9 cellular contexts compared by ENCODE assay signal in the genomic region with DNA sequence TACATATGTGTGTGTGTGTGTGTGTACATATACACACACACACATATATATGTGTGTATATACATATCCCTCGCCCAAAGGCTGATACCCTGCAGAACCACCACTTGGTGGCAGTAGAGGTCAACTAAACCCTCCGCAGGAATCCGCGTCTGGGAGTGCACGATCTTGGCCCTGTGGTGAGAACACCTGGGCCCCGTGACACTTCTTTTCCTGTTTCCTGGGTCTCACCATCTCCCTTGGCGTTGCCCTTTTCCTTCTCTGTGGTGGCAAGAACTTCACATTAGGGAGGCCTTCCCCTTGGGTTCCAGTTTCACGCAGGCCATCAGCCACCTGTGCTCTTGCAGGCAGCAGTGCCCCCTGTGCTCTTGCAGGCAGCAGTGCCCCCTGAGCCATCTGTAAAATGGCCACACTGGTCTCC. TPM values are rescaled to one million over a fixed set of nuclear protein-coding genes. Genes with fewer than 3 reads are reported as not detected.
A peak's percentile ranks its signal among the peaks of the same experiment; 100 is the strongest.
DNase-seq lines count a peak whose midpoint lies in the region; ATAC-seq and TF ChIP-seq lines count a peak whose summit lies in the region.
"Had no signal": no experiment of that assay in that cellular context is flagged by ENCODE, and none has a peak within 500 bp of the region (broad histone marks: within the 10 kb centered on the region; RNA-seq: fewer than 3 reads in every experiment).

No MANE protein-coding gene starts in this region.

- H3K4me1 ChIP-seq in PC-9 (replicated peaks; ENCODE audit: insufficient read depth): peaks cover 15% of the 10 kb centered on the region
- no peaks in the 10 kb centered on the region for H3K4me1 ChIP-seq in foreskin keratinocyte
- H3K4me1 ChIP-seq in ovary (ENCODE audit: insufficient read depth): peaks cover 10% of the 10 kb centered on the region
- peaks cover 0 to 9% (median 3%) of the 10 kb centered on the region in 4 donors for H3K4me1 ChIP-seq in upper lobe of left lung

- DNase-seq in EH (ENCODE audit: low read depth) (peak; percentile 65), HuH-7 (ENCODE audit: low spot score) (peak; percentile 74), PC-9 (peak; percentile 56 to 65), foreskin keratinocyte (peak; percentile 35 to 71), ovary (peak; percentile 44 to 57 (median 52)), upper lobe of left lung (peak in 1 of 2 donors; percentile 53)
- peak; percentile 53 for DNase-seq in activated T-helper 1 cell treated with anti-CD3 and anti-CD28 coated beads, Interleukin-12 subunit alpha, Interleukin-12 subunit beta, Interleukin-2, Interleukin-4 antibody, amounts not matched to agents 30 ng/mL and 10 ng/mL and 1 ng/mL, durations not matched to agents 14 hours and 24 hours and 36 hours (ENCODE audit: low spot score)

- no peaks in the 10 kb centered on the region for H3K36me3 Mint-ChIP-seq in activated T-helper 1 cell treated with anti-CD3 and anti-CD28 coated beads, Interleukin-12 subunit alpha, Interleukin-12 subunit beta, Interleukin-2, Interleukin-4 antibody, amounts not matched to agents 30 ng/mL and 10 ng/mL and 1 ng/mL, durations not matched to agents 14 hours and 24 hours and 36 hours (ENCODE audit: low read depth)

- peaks cover 14% of the 10 kb centered on the region for H3K4me1 Mint-ChIP-seq in activated T-helper 1 cell treated with anti-CD3 and anti-CD28 coated beads, Interleukin-12 subunit alpha, Interleukin-12 subunit beta, Interleukin-2, Interleukin-4 antibody, amounts not matched to agents 30 ng/mL and 10 ng/mL and 1 ng/mL, durations not matched to agents 14 hours and 24 hours and 36 hours (ENCODE audit: low read depth)

- no peaks in the 10 kb centered on the region for H3K9me2 ChIP-seq in PC-9 (ENCODE audit: insufficient read depth)

- CTCF ChIA-PET in PC-9 (lab: Charles Lee): no interaction called here

- H3K9me3 ChIP-seq in PC-9 (ENCODE audit: insufficient read depth, low read depth): no peaks in the 10 kb centered on the region
- no peaks in the 10 kb centered on the region for H3K9me3 ChIP-seq in ovary
- H3K9me3 ChIP-seq in upper lobe of left lung: no peaks in the 10 kb centered on the region

- TF ChIP-seq EP300 in ovary (IDR thresholded peaks at IDR 0.05) (no peak), upper lobe of left lung (IDR thresholded peaks at IDR 0.05) (no peak)

- peak overlapping the region; percentile 51 for H3K4me2 ChIP-seq in PC-9

- H3K27me3 Mint-ChIP-seq in activated T-helper 1 cell treated with anti-CD3 and anti-CD28 coated beads, Interleukin-12 subunit alpha, Interleukin-12 subunit beta, Interleukin-2, Interleukin-4 antibody, amounts not matched to agents 30 ng/mL and 10 ng/mL and 1 ng/mL, durations not matched to agents 14 hours and 24 hours and 36 hours (ENCODE audit: insufficient read depth): peaks cover 18% of the 10 kb centered on the region

- no peaks in the 10 kb centered on the region for H3K79me2 ChIP-seq in PC-9 (ENCODE audit: low read depth)

- peak; percentile 87 for ATAC-seq in GM21576 (IDR thresholded peaks at IDR 0.05; ENCODE audit: unreplicated experiment)
- peak; percentile 94 for ATAC-seq in foreskin keratinocyte
- ATAC-seq in upper lobe of left lung (ENCODE audit: low FRiP score in 2 of 2): peak; percentile 67 to 87

- H3K36me3 ChIP-seq in PC-9 (ENCODE audit: low read depth) (no peaks in the 10 kb centered on the region), ovary (no peaks in the 10 kb centered on the region), upper lobe of left lung (no peaks in the 10 kb centered on the region)

- no TSS peak for BruUV-seq in PC-9 (replicated peaks; lab: Mats Ljungman, UMichigan)

- intact Hi-C loops in PC-9 (cut with micrococcal nuclease; ENCODE audit: unreplicated experiment): loop anchor here (1.0 to 2.0 kb wide), 6 partner anchors 58 to 883 kb away; no protein-coding TSS in a partner anchor
- intact Hi-C loops in activated T-helper 1 cell treated with anti-CD3 and anti-CD28 coated beads, Interleukin-12 subunit alpha, Interleukin-12 subunit beta, Interleukin-2, Interleukin-4 antibody, amounts not matched to agents 30 ng/mL and 10 ng/mL and 1 ng/mL, durations not matched to agents 14 hours and 24 hours and 36 hours (cut with micrococcal nuclease): loop anchor here (1.0 to 5.0 kb wide), 5 partner anchors 175 to 540 kb away; no protein-coding TSS in a partner anchor
- intact Hi-C loops in ovary (cut with DNase I): loop anchor here in 3 of 4 donors (5.0 to 10.0 kb wide), 3 partner anchors 177 to 325 kb away; no protein-coding TSS in a partner anchor

- H3F3A ChIP-seq in PC-9 (ENCODE audit: insufficient read depth, low read depth): no peaks in the 10 kb centered on the region; the same call in 1 of the 2 replicates

- H3K27ac ChIP-seq in PC-9 (no peak overlapping the region), foreskin keratinocyte (no peak overlapping the region), ovary (no peak overlapping the region), upper lobe of left lung (no peak overlapping the region)

- no peaks in the 10 kb centered on the region for H3K9me3 Mint-ChIP-seq in activated T-helper 1 cell treated with anti-CD3 and anti-CD28 coated beads, Interleukin-12 subunit alpha, Interleukin-12 subunit beta, Interleukin-2, Interleukin-4 antibody, amounts not matched to agents 30 ng/mL and 10 ng/mL and 1 ng/mL, durations not matched to agents 14 hours and 24 hours and 36 hours

- H3K27me3 ChIP-seq in PC-9 (ENCODE audit: insufficient read depth, low read depth) (peaks cover 20% of the 10 kb centered on the region), foreskin keratinocyte (peaks cover 33% of the 10 kb centered on the region), ovary (no peaks in the 10 kb centered on the region), upper lobe of left lung (no peaks in the 10 kb centered on the region)

- TF ChIP-seq CTCF in PC-9 (conservative IDR thresholded peaks at IDR 0.05): peak; percentile 90
- peak; percentile 92 for TF ChIP-seq CTCF in foreskin keratinocyte (conservative IDR thresholded peaks at IDR 0.05)
- TF ChIP-seq CTCF in ovary (IDR thresholded peaks at IDR 0.05): peak; percentile 60 to 69 (median 65)
- peak; percentile 44 to 81 (median 76) for TF ChIP-seq CTCF in upper lobe of left lung (IDR thresholded peaks at IDR 0.05)

- H3K27ac Mint-ChIP-seq in activated T-helper 1 cell treated with anti-CD3 and anti-CD28 coated beads, Interleukin-12 subunit alpha, Interleukin-12 subunit beta, Interleukin-2, Interleukin-4 antibody, amounts not matched to agents 30 ng/mL and 10 ng/mL and 1 ng/mL, durations not matched to agents 14 hours and 24 hours and 36 hours: no peak overlapping the region

- no peak for TF ChIP-seq POLR2A in ovary (IDR thresholded peaks at IDR 0.05)
- TF ChIP-seq POLR2A in upper lobe of left lung (IDR thresholded peaks at IDR 0.05): no peak

- H4K20me1 ChIP-seq in PC-9 (ENCODE audit: insufficient read depth): no peaks in the 10 kb centered on the region

- POLR2A ChIA-PET in PC-9 (lab: Charles Lee; ENCODE audit: unreplicated experiment): no interaction called here

- H3K4me3 ChIP-seq in PC-9 (no peak overlapping the region), ovary (no peak overlapping the region), upper lobe of left lung (no peak overlapping the region)

- no peak overlapping the region for H2AFZ ChIP-seq in PC-9

- H3K4me3 Mint-ChIP-seq in activated T-helper 1 cell treated with anti-CD3 and anti-CD28 coated beads, Interleukin-12 subunit alpha, Interleukin-12 subunit beta, Interleukin-2, Interleukin-4 antibody, amounts not matched to agents 30 ng/mL and 10 ng/mL and 1 ng/mL, durations not matched to agents 14 hours and 24 hours and 36 hours: no peak overlapping the region

- WGBS in ovary, 3 donors: 10 to 18% (median 16%) methylated on average over 8 of the region's 8 CpGs
- 7 to 16% methylated on average over 8 of the region's 8 CpGs for WGBS in upper lobe of left lung, 2 donors

RNA-seq across cellular contexts. Expression of a gene that starts 8.2 kb away (rescaled TPM):
- total RNA-seq in PC-9 (2021) (not detected in 2 replicates), foreskin keratinocyte (not detected in 2 replicates), ovary (not detected), upper lobe of left lung (not detected)
- total RNA-seq in activated T-helper 1 cell treated with anti-CD3 and anti-CD28 coated beads, Interleukin-12 subunit alpha, Interleukin-12 subunit beta, Interleukin-2, Interleukin-4 antibody, amounts not matched to agents 30 ng/mL and 10 ng/mL and 1 ng/mL, durations not matched to agents 14 hours and 24 hours and 36 hours: 0.36 and 2.0 TPM in 2 replicates
- polyA plus RNA-seq in foreskin keratinocyte (not detected in 2 replicates), ovary (not detected)
- total RNA-seq: mononuclear cell had no signal

RNA-seq across cellular contexts. Expression of a gene that starts 53.0 kb away (rescaled TPM):
- not detected in 2 replicates for total RNA-seq in PC-9 (2021)
- total RNA-seq in activated T-helper 1 cell treated with anti-CD3 and anti-CD28 coated beads, Interleukin-12 subunit alpha, Interleukin-12 subunit beta, Interleukin-2, Interleukin-4 antibody, amounts not matched to agents 30 ng/mL and 10 ng/mL and 1 ng/mL, durations not matched to agents 14 hours and 24 hours and 36 hours: not detected in 2 replicates
- total RNA-seq in foreskin keratinocyte: not detected in 2 replicates
- not detected in 2 replicates for polyA plus RNA-seq in foreskin keratinocyte
- total RNA-seq in ovary: 1 to 10 TPM in 1 of 7 donors, not detected in 6; 1.4 TPM
- polyA plus RNA-seq in ovary: not detected
- total RNA-seq in upper lobe of left lung: not detected
- total RNA-seq: mononuclear cell had no signal
